In genomic region chr4:14177987-14178386, GRCh38 we compare ENCODE assay signal across 8 cellular contexts.
DNase-seq lines count a peak whose midpoint lies in the region; ATAC-seq and TF ChIP-seq lines count a peak whose summit lies in the region.

No MANE protein-coding gene starts in this region.

- H3K4me1 Mint-ChIP-seq in activated T-cell treated with anti-CD3 and anti-CD28 coated beads, Interleukin-2, amount 50 U/mL, for 4 hours (ENCODE audit: low read depth), result peaks cover 28% of the 10 kb centered on the region
- peaks cover 85% of the 10 kb centered on the region for H3K4me1 Mint-ChIP-seq in stimulated activated memory B cell treated with anti-CD40 and anti-IgM and Interleukin-4, amounts not matched to agents 10 μg/mL and 1 μg/mL and 100 μg/mL, for 72 hours

- peak overlapping the region; percentile 61 for H2AFZ ChIP-seq in MM.1S (ENCODE audit: low read length)

- ATAC-seq in activated T-cell treated with anti-CD3 and anti-CD28 coated beads, Interleukin-2, amount 50 U/mL, for 4 hours, result peak; percentile 48 to 59
- ATAC-seq in HG02759 (IDR thresholded peaks at IDR 0.05; ENCODE audit: unreplicated experiment), result peak; percentile 91
- ATAC-seq in stimulated activated memory B cell treated with anti-CD40 and anti-IgM and Interleukin-4, amounts not matched to agents 10 μg/mL and 1 μg/mL and 100 μg/mL, for 72 hours, result peak; percentile 96

- H3K36me3 ChIP-seq in MM.1S (replicated peaks; ENCODE audit: insufficient read depth, low read length), result no peaks in the 10 kb centered on the region

- H3K27ac Mint-ChIP-seq in stimulated activated memory B cell treated with anti-CD40 and anti-IgM and Interleukin-4, amounts not matched to agents 10 μg/mL and 1 μg/mL and 100 μg/mL, for 72 hours, result peak overlapping the region; percentile 86

- H3K36me3 Mint-ChIP-seq in activated T-cell treated with anti-CD3 and anti-CD28 coated beads, Interleukin-2, amount 50 U/mL, for 4 hours (ENCODE audit: insufficient read depth), result no peaks in the 10 kb centered on the region
- no peaks in the 10 kb centered on the region for H3K36me3 Mint-ChIP-seq in stimulated activated memory B cell treated with anti-CD40 and anti-IgM and Interleukin-4, amounts not matched to agents 10 μg/mL and 1 μg/mL and 100 μg/mL, for 72 hours

- no peak for TF ChIP-seq CTCF in MM.1S (IDR thresholded peaks at IDR 0.05; ENCODE audit: low read length)

- peak overlapping the region; percentile 75 for H3K4me2 ChIP-seq in MM.1S (ENCODE audit: low read depth, low read length)

- peak overlapping the region; percentile 20; the same call in 1 of the 2 replicates for H3K4me3 ChIP-seq in MM.1S (ENCODE audit: low read length)

- H3K4me1 ChIP-seq in MM.1S (ENCODE audit: low read length), result peaks cover 38% of the 10 kb centered on the region

- H3K79me2 ChIP-seq in MM.1S (ENCODE audit: low read length), result no peaks in the 10 kb centered on the region

- H3K9me3 ChIP-seq in MM.1S (replicated peaks; ENCODE audit: insufficient read depth, low read length), result no peaks in the 10 kb centered on the region

- peaks cover 38% of the 10 kb centered on the region for H3F3A ChIP-seq in MM.1S (ENCODE audit: insufficient read depth, low read length)

- H4K20me1 ChIP-seq in MM.1S (ENCODE audit: insufficient read depth, low read length), result no peaks in the 10 kb centered on the region

- peak overlapping the region; percentile 70 for H3K9ac ChIP-seq in MM.1S (ENCODE audit: low read length)

- H3K4me3 Mint-ChIP-seq in activated T-cell treated with anti-CD3 and anti-CD28 coated beads, Interleukin-2, amount 50 U/mL, for 4 hours, result peak overlapping the region; percentile 19
- peak overlapping the region; percentile 58 for H3K4me3 Mint-ChIP-seq in stimulated activated memory B cell treated with anti-CD40 and anti-IgM and Interleukin-4, amounts not matched to agents 10 μg/mL and 1 μg/mL and 100 μg/mL, for 72 hours

- H3K27me3 ChIP-seq in MM.1S (replicated peaks; ENCODE audit: insufficient read depth, low read length), result no peaks in the 10 kb centered on the region

- no peaks in the 10 kb centered on the region for H3K9me2 ChIP-seq in MM.1S (replicated peaks; ENCODE audit: insufficient read depth, low read length)

- no peak for DNase-seq in activated T-cell treated with anti-CD3 and anti-CD28 coated beads, Interleukin-2, amount 50 U/mL, for 4 hours
- DNase-seq in activated T-cell treated with anti-CD3 and anti-CD28 coated beads, Interleukin-2, amount 50 U/mL, for 1 hour, result no peak
- DNase-seq in MM.1S, result peak; percentile 88
- DNase-seq in SHP77 treated with DMSO at 0.1 percent for 48 hours (lab: John Stamatoyannopoulos, UW), result no peak
- no peak for DNase-seq in CD1c-positive myeloid dendritic cell (ENCODE audit: extremely low spot score)
- no peak for DNase-seq in islet precursor cell

- peak overlapping the region; percentile 99 for H3K27ac ChIP-seq in MM.1S (ENCODE audit: low read length)

- no peaks in the 10 kb centered on the region for H3K9me3 Mint-ChIP-seq in activated T-cell treated with anti-CD3 and anti-CD28 coated beads, Interleukin-2, amount 50 U/mL, for 4 hours
- H3K9me3 Mint-ChIP-seq in stimulated activated memory B cell treated with anti-CD40 and anti-IgM and Interleukin-4, amounts not matched to agents 10 μg/mL and 1 μg/mL and 100 μg/mL, for 72 hours, result no peaks in the 10 kb centered on the region

- no peaks in the 10 kb centered on the region for H3K27me3 Mint-ChIP-seq in activated T-cell treated with anti-CD3 and anti-CD28 coated beads, Interleukin-2, amount 50 U/mL, for 4 hours (ENCODE audit: low read depth)
- H3K27me3 Mint-ChIP-seq in stimulated activated memory B cell treated with anti-CD40 and anti-IgM and Interleukin-4, amounts not matched to agents 10 μg/mL and 1 μg/mL and 100 μg/mL, for 72 hours, result no peaks in the 10 kb centered on the region
